8 cellular contexts compared by ENCODE assay signal in genomic region chr18:14415806-14416205, GRCh38.
DNase-seq lines count a peak whose midpoint lies in the region; ATAC-seq, FAIRE-seq and TF ChIP-seq lines count a peak whose summit lies in the region.
"Not testable (repeated sequence)": the region's sequence is repeated elsewhere in the genome, so short reads cannot be mapped to it uniquely, and the experiment has no call there.

No MANE protein-coding gene starts in this region.

- not testable (repeated sequence) for H3K4me1 ChIP-seq in HepG2 (ENCODE audit: insufficient read depth, low read length)

- H3K27ac Mint-ChIP-seq in activated T-helper 1 cell treated with anti-CD3 and anti-CD28 coated beads, Interleukin-12 subunit alpha, Interleukin-12 subunit beta, Interleukin-2, Interleukin-4 antibody, amounts not matched to agents 30 ng/mL and 10 ng/mL and 1 ng/mL, durations not matched to agents 14 hours and 24 hours and 36 hours: not testable (repeated sequence)

- CTCF ChIA-PET in HepG2 (lab: Yijun Ruan, JAX; ENCODE audit: low intra/inter-chr PET ratio, low total read pairs): interaction anchor here (1.6 kb wide), 1 partner anchor 237 kb away, joined by 4 read pairs; no protein-coding TSS in a partner anchor

- peak; percentile 27 for TF ChIP-seq CTCF in GM10266 (IDR thresholded peaks at IDR 0.05; ENCODE audit: control insufficient read depth, insufficient read depth, low read depth, missing control alignments)
- peak; percentile 33; the same call in 1 of the 2 replicates for TF ChIP-seq CTCF in WERI-Rb-1 (IDR thresholded peaks at IDR 0.05; ENCODE audit: low read depth, low read length)
- peak; percentile 8 for TF ChIP-seq CTCF in choroid plexus epithelial cell (conservative IDR thresholded peaks at IDR 0.05; ENCODE audit: low read depth, low read length)
- peak; percentile 61 for TF ChIP-seq CTCF in HepG2 (CRISPR knock-in tag; IDR thresholded peaks at IDR 0.05)

- TF ChIP-seq RAD21 in HepG2 (CRISPR knock-in tag; IDR thresholded peaks at IDR 0.05): not testable (repeated sequence)

- not testable (repeated sequence) for FAIRE-seq in HepG2 (lab: Jason Lieb, UNC)
- FAIRE-seq in urothelium cell line (lab: Jason Lieb, UNC): peak; percentile 96

- not testable (repeated sequence) for H3K9me3 ChIP-seq in WERI-Rb-1 (ENCODE audit: severe bottlenecking); HepG2 (ENCODE audit: low read length)

- in situ Hi-C loops in HepG2 (cut with HindIII; ENCODE audit: extremely low pct_ligation_motif_present, low pct_unique_long_range_greater_than_20kb): not testable (repeated sequence)

- H3K27me3 Mint-ChIP-seq in activated T-helper 1 cell treated with anti-CD3 and anti-CD28 coated beads, Interleukin-12 subunit alpha, Interleukin-12 subunit beta, Interleukin-2, Interleukin-4 antibody, amounts not matched to agents 30 ng/mL and 10 ng/mL and 1 ng/mL, durations not matched to agents 14 hours and 24 hours and 36 hours (ENCODE audit: insufficient read depth): peaks cover 12% of the 10 kb centered on the region

- H2AFZ ChIP-seq in HepG2 (ENCODE audit: low read length): not testable (repeated sequence)

- H4K20me1 ChIP-seq in HepG2 (ENCODE audit: insufficient read depth, low read length): not testable (repeated sequence)

- not testable (repeated sequence) for BruUV-seq in HepG2 (replicated peaks; lab: Mats Ljungman, UMichigan)

- ATAC-seq in HepG2: not testable (repeated sequence)

- not testable (repeated sequence) for H3K79me2 ChIP-seq in HepG2 (ENCODE audit: insufficient read depth, low read length)

- H3K4me2 ChIP-seq in HepG2 (ENCODE audit: low read depth, low read length): not testable (repeated sequence)

- not testable (repeated sequence) for TF ChIP-seq POLR2A in HepG2 (IDR thresholded peaks at IDR 0.05; ENCODE audit: insufficient read depth in 1 of 2, low read depth in 2 of 2, low read length in 2 of 2)

- not testable (repeated sequence) for H3K4me3 ChIP-seq in WERI-Rb-1 (ENCODE audit: low read depth, low read length); choroid plexus epithelial cell (ENCODE audit: low read depth, low read length); HepG2 (replicated peaks in 1 of 3; ENCODE audit: insufficient read depth in 1 of 3, low read depth in 2 of 3, low read length in 3 of 3)

- POLR2A ChIA-PET in HepG2 (lab: Yijun Ruan, JAX): not testable (repeated sequence)

- DNase-seq in GM10266 (ENCODE audit: extremely low spot score); WERI-Rb-1; choroid plexus epithelial cell (ENCODE audit: low read depth); urothelium cell line (ENCODE audit: low spot score): not testable (repeated sequence)
- DNase-seq in NCI-H1105 treated with DMSO at 0.1 percent for 48 hours (lab: John Stamatoyannopoulos, UW) (peak; percentile 15), HepG2 (ENCODE audit: low spot score) (peak; percentile 7)
- DNase-seq in activated T-helper 1 cell treated with anti-CD3 and anti-CD28 coated beads, Interleukin-12 subunit alpha, Interleukin-12 subunit beta, Interleukin-2, Interleukin-4 antibody, amounts not matched to agents 30 ng/mL and 10 ng/mL and 1 ng/mL, durations not matched to agents 14 hours and 24 hours and 36 hours (ENCODE audit: low spot score): peak; percentile 28
- DNase-seq in stimulated activated CD4-positive, alpha-beta T cell treated with anti-CD3 and anti-CD28 coated beads, Interleukin-1b, Interleukin-23, amount 100 ng/mL, for 24 hours (ENCODE audit: low read depth in 4 of 4, low spot score in 1 of 4): peak in 3 of 4 experiments; percentile 5 to 13 (median 7)

- intact Hi-C loops in activated T-helper 1 cell treated with anti-CD3 and anti-CD28 coated beads, Interleukin-12 subunit alpha, Interleukin-12 subunit beta, Interleukin-2, Interleukin-4 antibody, amounts not matched to agents 30 ng/mL and 10 ng/mL and 1 ng/mL, durations not matched to agents 14 hours and 24 hours and 36 hours (cut with micrococcal nuclease); HepG2 (cut with micrococcal nuclease; ENCODE audit: unreplicated experiment): not testable (repeated sequence)

- WGBS in HepG2 (ENCODE audit: low lambda C conversion rate): 0% methylated on average over 4 of the region's 8 CpGs

- H3K36me3 Mint-ChIP-seq in activated T-helper 1 cell treated with anti-CD3 and anti-CD28 coated beads, Interleukin-12 subunit alpha, Interleukin-12 subunit beta, Interleukin-2, Interleukin-4 antibody, amounts not matched to agents 30 ng/mL and 10 ng/mL and 1 ng/mL, durations not matched to agents 14 hours and 24 hours and 36 hours (ENCODE audit: low read depth): not testable (repeated sequence)

- H3K36me3 ChIP-seq in WERI-Rb-1; HepG2 (replicated peaks in 1 of 2; ENCODE audit: control insufficient read depth in 1 of 2, insufficient read depth in 2 of 2, low read length in 2 of 2): not testable (repeated sequence)

- not testable (repeated sequence) for H3K9ac ChIP-seq in HepG2 (ENCODE audit: insufficient read depth, low read depth, low read length)

- not testable (repeated sequence) for H3K4me3 Mint-ChIP-seq in activated T-helper 1 cell treated with anti-CD3 and anti-CD28 coated beads, Interleukin-12 subunit alpha, Interleukin-12 subunit beta, Interleukin-2, Interleukin-4 antibody, amounts not matched to agents 30 ng/mL and 10 ng/mL and 1 ng/mL, durations not matched to agents 14 hours and 24 hours and 36 hours

- H3K4me1 Mint-ChIP-seq in activated T-helper 1 cell treated with anti-CD3 and anti-CD28 coated beads, Interleukin-12 subunit alpha, Interleukin-12 subunit beta, Interleukin-2, Interleukin-4 antibody, amounts not matched to agents 30 ng/mL and 10 ng/mL and 1 ng/mL, durations not matched to agents 14 hours and 24 hours and 36 hours (ENCODE audit: low read depth): not testable (repeated sequence)

- not testable (repeated sequence) for H3K9me3 Mint-ChIP-seq in activated T-helper 1 cell treated with anti-CD3 and anti-CD28 coated beads, Interleukin-12 subunit alpha, Interleukin-12 subunit beta, Interleukin-2, Interleukin-4 antibody, amounts not matched to agents 30 ng/mL and 10 ng/mL and 1 ng/mL, durations not matched to agents 14 hours and 24 hours and 36 hours

- H3K27ac ChIP-seq in WERI-Rb-1; HepG2 (ENCODE audit: extremely low read length, insufficient read depth, low read length): not testable (repeated sequence)

- not testable (repeated sequence) for TF ChIP-seq EP300 in HepG2 (IDR thresholded peaks at IDR 0.05; ENCODE audit: low read depth in 2 of 2, low read length in 2 of 2); HepG2 (CRISPR knock-in tag; IDR thresholded peaks at IDR 0.05; ENCODE audit: borderline replicate concordance)

- not testable (repeated sequence) for H3K27me3 ChIP-seq in WERI-Rb-1 (ENCODE audit: insufficient read depth, low read depth, severe bottlenecking); HepG2 (ENCODE audit: control insufficient read depth in 1 of 2, insufficient read depth in 2 of 2, low read length in 2 of 2)

TF ChIP-seq in HepG2, 621 proteins besides CTCF, POLR2A, EP300 and RAD21:
- TF ChIP-seq MAFK (conservative IDR thresholded peaks at IDR 0.05 in 1 of 2, IDR thresholded peaks at IDR 0.05 in 1 of 2; ENCODE audit: low read length in 2 of 2) (peak; percentile 48 to 78; a peak in 3 of 4 replicates), STAG1 (CRISPR knock-in tag; IDR thresholded peaks at IDR 0.05) (peak; percentile 41; the same call in 1 of the 2 replicates), SMC3 (IDR thresholded peaks at IDR 0.05; ENCODE audit: low read length) (peak; percentile 19; the same call in 1 of the 2 replicates), MAFF (IDR thresholded peaks at IDR 0.05; ENCODE audit: low read depth, low read length) (peak; percentile 74)

Comparison
In these comparisons a context has a peak if more than half of its experiments do, and no peak if none do; other contexts are left out.
1. CTCF ChIP-seq: peak in every context shown above with its lines; median percentile 61 in HepG2; 33 in WERI-Rb-1; 27 in GM10266; 8 in choroid plexus epithelial cell.